1 cellular context compared by ENCODE assay signal in the genomic region with DNA sequence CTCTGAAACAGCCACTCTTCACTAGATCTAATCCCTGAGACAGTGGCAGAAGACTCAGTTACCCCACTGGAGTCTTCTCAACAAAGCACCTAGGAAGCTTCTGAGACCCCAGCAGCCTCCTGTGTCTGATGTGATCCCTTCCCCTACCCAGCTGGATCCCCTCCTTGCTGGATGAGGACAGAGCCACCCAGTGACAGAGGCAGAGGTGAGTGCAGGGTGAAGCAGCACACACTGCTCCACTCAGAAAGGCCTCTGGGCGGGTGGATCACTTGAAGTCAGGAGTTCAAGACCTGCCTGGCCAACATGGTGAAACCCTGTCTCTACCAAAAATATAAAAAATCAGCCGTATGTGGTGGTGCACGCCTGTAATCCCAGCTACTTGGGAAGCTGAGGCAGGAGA.
TF ChIP-seq lines count a peak whose summit lies in the region.

No MANE protein-coding gene starts in this region.

TF ChIP-seq in GM12891, 5 proteins besides CTCF, POLR2A, EP300 and RAD21:
- TF ChIP-seq POLR2AphosphoS5 (IDR thresholded peaks at IDR 0.05; ENCODE audit: low read depth, low read length) = no peak
- no peak for TF ChIP-seq POU2F2 (IDR thresholded peaks at IDR 0.05; ENCODE audit: low read depth, low read length)
- no peak for TF ChIP-seq TAF1 (IDR thresholded peaks at IDR 0.05; ENCODE audit: low read depth, low read length)
- TF ChIP-seq PAX5 (IDR thresholded peaks at IDR 0.05; ENCODE audit: insufficient read depth, low read length, severe bottlenecking) = no peak
- TF ChIP-seq SPI1 (IDR thresholded peaks at IDR 0.05; ENCODE audit: low read depth, low read length) = no peak
TF ChIP-seq in GM12891: peak in this region for 0.
